In genomic region chr22:37231406-37232139, GRCh38 we compare ENCODE assay signal across 12 cellular contexts.
DNase-seq lines count a peak whose midpoint lies in the region; ATAC-seq, FAIRE-seq and TF ChIP-seq lines count a peak whose summit lies in the region.
"Had no signal": no experiment of that assay in that cellular context is flagged by ENCODE, and none has a peak within 500 bp of the region (broad histone marks: within the 10 kb centered on the region; RNA-seq: fewer than 3 reads in every experiment).

No MANE protein-coding gene starts in this region.

- FAIRE-seq in D721Med (lab: Jason Lieb, UNC): no peak
- FAIRE-seq: islet of Langerhans had no signal

- peak; percentile 85 for DNase-seq in activated CD8-positive, alpha-beta memory T cell treated with anti-CD3 and anti-CD28 coated beads for 24 hours
- DNase-seq in effector memory CD8-positive, alpha-beta T cell: no peak
- DNase-seq in stimulated activated naive B cell treated with anti-CD40 and anti-IgM and Interleukin-4, amounts not matched to agents 10 μg/mL and 1 μg/mL and 100 μg/mL, for 72 hours: no peak
- DNase-seq in NCI-H2227 treated with DMSO at 0.1 percent for 48 hours (lab: John Stamatoyannopoulos, UW): no peak
- DNase-seq in D721Med (ENCODE audit: insufficient read length, low spot score): no peak
- no peak for DNase-seq in NCI-H1048 (lab: John Stamatoyannopoulos, UW)
- DNase-seq: DMS153, NCI-H774 had no signal

- no peaks in the 10 kb centered on the region for H3K9me3 ChIP-seq in Loucy (ENCODE audit: insufficient read depth, low read depth, low read length)

- H2AFZ ChIP-seq in Loucy (ENCODE audit: low read length): no peak overlapping the region

- H3K79me2 ChIP-seq in Loucy (ENCODE audit: insufficient read depth, low read length): peaks cover 85% of the 10 kb centered on the region

- H3K36me3 Mint-ChIP-seq in effector memory CD8-positive, alpha-beta T cell (ENCODE audit: insufficient read depth): peaks cover 81% of the 10 kb centered on the region
- H3K36me3 Mint-ChIP-seq in stimulated activated naive B cell treated with anti-CD40 and anti-IgM and Interleukin-4, amounts not matched to agents 10 μg/mL and 1 μg/mL and 100 μg/mL, for 72 hours: peaks cover 63 to 87% of the 10 kb centered on the region in 2 donors
- H3K36me3 Mint-ChIP-seq: type B pancreatic cell had no signal

- H3K4me1 ChIP-seq in Loucy (ENCODE audit: insufficient read depth, low read length, poor library complexity, severe bottlenecking): peaks cover 70% of the 10 kb centered on the region

- H3K4me3 ChIP-seq in Loucy (ENCODE audit: low read length, poor library complexity, severe bottlenecking): no peak overlapping the region

- H3K27me3 Mint-ChIP-seq in effector memory CD8-positive, alpha-beta T cell: no peaks in the 10 kb centered on the region
- H3K27me3 Mint-ChIP-seq in stimulated activated naive B cell treated with anti-CD40 and anti-IgM and Interleukin-4, amounts not matched to agents 10 μg/mL and 1 μg/mL and 100 μg/mL, for 72 hours: no peaks in the 10 kb centered on the region

- H3K9me3 Mint-ChIP-seq in effector memory CD8-positive, alpha-beta T cell: no peaks in the 10 kb centered on the region
- no peaks in the 10 kb centered on the region for H3K9me3 Mint-ChIP-seq in stimulated activated naive B cell treated with anti-CD40 and anti-IgM and Interleukin-4, amounts not matched to agents 10 μg/mL and 1 μg/mL and 100 μg/mL, for 72 hours
- H3K9me3 Mint-ChIP-seq: type B pancreatic cell had no signal

- H3K4me3 Mint-ChIP-seq in effector memory CD8-positive, alpha-beta T cell: peak overlapping the region; percentile 82 to 83
- peak overlapping the region; percentile 45 to 56 for H3K4me3 Mint-ChIP-seq in stimulated activated naive B cell treated with anti-CD40 and anti-IgM and Interleukin-4, amounts not matched to agents 10 μg/mL and 1 μg/mL and 100 μg/mL, for 72 hours
- H3K4me3 Mint-ChIP-seq: type B pancreatic cell had no signal

- no peaks in the 10 kb centered on the region for H3K27me3 ChIP-seq in Loucy (ENCODE audit: insufficient read depth, low read length, poor library complexity, severe bottlenecking)

- peak; percentile 16 for ATAC-seq in effector memory CD8-positive, alpha-beta T cell (replicated peaks)
- no peak for ATAC-seq in stimulated activated naive B cell treated with anti-CD40 and anti-IgM and Interleukin-4, amounts not matched to agents 10 μg/mL and 1 μg/mL and 100 μg/mL, for 72 hours (replicated peaks)
- no peak for ATAC-seq in GM18502 (IDR thresholded peaks at IDR 0.05; ENCODE audit: poor library complexity, unreplicated experiment)

- H3K9ac ChIP-seq in Loucy (ENCODE audit: low read depth, low read length, poor library complexity, severe bottlenecking): no peak overlapping the region

- no peak for TF ChIP-seq CTCF in Loucy (conservative IDR thresholded peaks at IDR 0.05; ENCODE audit: low read length)
- no peak for TF ChIP-seq CTCF in D721Med (IDR thresholded peaks at IDR 0.05; ENCODE audit: insufficient read depth, missing control alignments)

- peaks cover 80 to 83% of the 10 kb centered on the region in 2 donors for H3K4me1 Mint-ChIP-seq in effector memory CD8-positive, alpha-beta T cell (ENCODE audit: low read depth in 2 of 2)
- peaks cover 79 to 91% of the 10 kb centered on the region in 2 donors for H3K4me1 Mint-ChIP-seq in stimulated activated naive B cell treated with anti-CD40 and anti-IgM and Interleukin-4, amounts not matched to agents 10 μg/mL and 1 μg/mL and 100 μg/mL, for 72 hours

- peaks cover 86% of the 10 kb centered on the region; the same call in 1 of the 2 replicates for H3K36me3 ChIP-seq in Loucy (ENCODE audit: insufficient read depth, low read length)

- H3K4me2 ChIP-seq in Loucy (ENCODE audit: low read depth, low read length, poor library complexity, severe bottlenecking): peak overlapping the region; percentile 99

- peaks cover 13% of the 10 kb centered on the region for H3F3A ChIP-seq in Loucy (ENCODE audit: low read depth)

- no peaks in the 10 kb centered on the region for H3K9me2 ChIP-seq in Loucy (replicated peaks; ENCODE audit: low read depth, low read length)

- peak overlapping the region; percentile 98 to 99 for H3K27ac Mint-ChIP-seq in effector memory CD8-positive, alpha-beta T cell
- peak overlapping the region; percentile 99 for H3K27ac Mint-ChIP-seq in stimulated activated naive B cell treated with anti-CD40 and anti-IgM and Interleukin-4, amounts not matched to agents 10 μg/mL and 1 μg/mL and 100 μg/mL, for 72 hours
- H3K27ac Mint-ChIP-seq: type B pancreatic cell had no signal

- peaks cover 72% of the 10 kb centered on the region for H4K20me1 ChIP-seq in Loucy (ENCODE audit: insufficient read depth, low read length, poor library complexity, severe bottlenecking)
